9 cellular contexts compared by ENCODE assay signal in genomic region chr11:122202951-122203456, GRCh38.
A peak's percentile ranks its signal among the peaks of the same experiment; 100 is the strongest.
DNase-seq lines count a peak whose midpoint lies in the region; ATAC-seq and TF ChIP-seq lines count a peak whose summit lies in the region.
"Had no signal": no experiment of that assay in that cellular context is flagged by ENCODE, and none has a peak within 500 bp of the region (broad histone marks: within the 10 kb centered on the region; RNA-seq: fewer than 3 reads in every experiment).

No MANE protein-coding gene starts in this region.

- peak overlapping the region; percentile 32; the same call in 1 of the 2 replicates for H3K9ac ChIP-seq in ES-I3 (ENCODE audit: low read depth, low read length)
- peak overlapping the region in 1 of 2 donors; percentile 46 for H3K9ac ChIP-seq in mucosa of rectum (ENCODE audit: low read depth in 1 of 2, low read length in 2 of 2)

- H3K9me3 ChIP-seq in ES-I3 (ENCODE audit: control insufficient read depth, insufficient read depth, low read length) (no peaks in the 10 kb centered on the region), mucosa of rectum (ENCODE audit: control insufficient read depth in 2 of 2, low read length in 2 of 2) (no peaks in the 10 kb centered on the region)

- H3K27me3 Mint-ChIP-seq in activated CD4-positive, alpha-beta memory T cell treated with anti-CD3 and anti-CD28 coated beads, Interleukin-2, amount 10 ng/mL, durations not matched to agents 7 days and 5 days = peaks cover 13% of the 10 kb centered on the region

- H3K27me3 ChIP-seq in mucosa of rectum (ENCODE audit: control insufficient read depth in 2 of 2, insufficient read depth in 2 of 2, low read length in 2 of 2) = peaks cover 0 to 4% of the 10 kb centered on the region in 2 donors

- CTCF ChIA-PET in activated CD4-positive, alpha-beta memory T cell treated with anti-CD3 and anti-CD28 coated beads, Interleukin-2, amount 10 ng/mL, durations not matched to agents 7 days and 5 days (lab: Charles Lee) = interaction anchor here (1.1 to 1.7 kb wide), 6 partner anchors 8 to 549 kb away, joined by 3 to 10 read pairs (median 4); no protein-coding TSS in a partner anchor

- ATAC-seq in GM21723 (IDR thresholded peaks at IDR 0.05; ENCODE audit: unreplicated experiment) (peak; percentile 74), HG03095 (IDR thresholded peaks at IDR 0.05; ENCODE audit: unreplicated experiment) (no peak)

- no peaks in the 10 kb centered on the region for H3K36me3 Mint-ChIP-seq in activated CD4-positive, alpha-beta memory T cell treated with anti-CD3 and anti-CD28 coated beads, Interleukin-2, amount 10 ng/mL, durations not matched to agents 7 days and 5 days (ENCODE audit: low read depth)
- H3K36me3 Mint-ChIP-seq: activated naive CD4-positive, alpha-beta T cell treated with anti-CD3 and anti-CD28 coated beads, Interleukin-2, amount 50 U/mL, for 24 hours had no signal

- H3K4me1 ChIP-seq in ES-I3 (ENCODE audit: insufficient read depth, low read length) = peaks cover 4% of the 10 kb centered on the region; the same call in 1 of the 2 replicates
- peaks cover 0 to 12% of the 10 kb centered on the region in 2 donors for H3K4me1 ChIP-seq in mucosa of rectum (ENCODE audit: control insufficient read depth in 2 of 2, insufficient read depth in 2 of 2, low read length in 2 of 2)

- POLR2A ChIA-PET in activated CD4-positive, alpha-beta memory T cell treated with anti-CD3 and anti-CD28 coated beads, Interleukin-2, amount 10 ng/mL, durations not matched to agents 7 days and 5 days (lab: Charles Lee) = interaction anchor here (1.5 kb wide), 1 partner anchor 12 kb away, joined by 6 read pairs; no protein-coding TSS in a partner anchor

- DNase-seq in M059J (ENCODE audit: low read depth) (peak; percentile 77), erythroblast (lab: John Stamatoyannopoulos, UW) (peak; percentile 19 to 43), stromal cell of bone marrow (ENCODE audit: low read depth) (peak; percentile 61)
- DNase-seq in activated CD4-positive, alpha-beta memory T cell treated with anti-CD3 and anti-CD28 coated beads, Interleukin-2, amount 10 ng/mL, durations not matched to agents 7 days and 5 days = peak; percentile 35

- H3K4me3 Mint-ChIP-seq in activated CD4-positive, alpha-beta memory T cell treated with anti-CD3 and anti-CD28 coated beads, Interleukin-2, amount 10 ng/mL, durations not matched to agents 7 days and 5 days = no peak overlapping the region
- H3K4me3 Mint-ChIP-seq: activated naive CD4-positive, alpha-beta T cell treated with anti-CD3 and anti-CD28 coated beads, Interleukin-2, amount 50 U/mL, for 24 hours had no signal

- TF ChIP-seq POLR2A in erythroblast (IDR thresholded peaks at IDR 0.05; ENCODE audit: low read length) = no peak

- no peaks in the 10 kb centered on the region for H3K4me1 Mint-ChIP-seq in activated CD4-positive, alpha-beta memory T cell treated with anti-CD3 and anti-CD28 coated beads, Interleukin-2, amount 10 ng/mL, durations not matched to agents 7 days and 5 days
- H3K4me1 Mint-ChIP-seq: activated naive CD4-positive, alpha-beta T cell treated with anti-CD3 and anti-CD28 coated beads, Interleukin-2, amount 50 U/mL, for 24 hours had no signal

- peak overlapping the region in 1 of 2 donors; percentile 23 for H3K27ac ChIP-seq in mucosa of rectum (ENCODE audit: low read depth in 2 of 2, low read length in 2 of 2)

- H3K36me3 ChIP-seq in ES-I3 (ENCODE audit: insufficient read depth, low read length) = no peaks in the 10 kb centered on the region
- H3K36me3 ChIP-seq in mucosa of rectum (ENCODE audit: control insufficient read depth in 2 of 2, insufficient read depth in 2 of 2, low read length in 2 of 2) = no peaks in the 10 kb centered on the region

- H3K27ac Mint-ChIP-seq in activated CD4-positive, alpha-beta memory T cell treated with anti-CD3 and anti-CD28 coated beads, Interleukin-2, amount 10 ng/mL, durations not matched to agents 7 days and 5 days = no peak overlapping the region
- H3K27ac Mint-ChIP-seq: activated naive CD4-positive, alpha-beta T cell treated with anti-CD3 and anti-CD28 coated beads, Interleukin-2, amount 50 U/mL, for 24 hours had no signal

- H3K4me3 ChIP-seq in mucosa of rectum (ENCODE audit: low read length in 2 of 2) = peak overlapping the region; percentile 53 to 61

- H3K9me3 Mint-ChIP-seq in activated CD4-positive, alpha-beta memory T cell treated with anti-CD3 and anti-CD28 coated beads, Interleukin-2, amount 10 ng/mL, durations not matched to agents 7 days and 5 days = no peaks in the 10 kb centered on the region
- H3K9me3 Mint-ChIP-seq: activated naive CD4-positive, alpha-beta T cell treated with anti-CD3 and anti-CD28 coated beads, Interleukin-2, amount 50 U/mL, for 24 hours had no signal
